In genomic region chr4:123591875-123592274, GRCh38 we compare ENCODE assay signal across 32 cellular contexts.
"Had no signal": no experiment of that assay in that cellular context is flagged by ENCODE, and none has a peak within 500 bp of the region (broad histone marks: within the 10 kb centered on the region; RNA-seq: fewer than 3 reads in every experiment).

No MANE protein-coding gene starts in this region.

- H3K27ac ChIP-seq: body of pancreas, esophagus muscularis mucosa, gastroesophageal sphincter, heart right ventricle, WERI-Rb-1 had no signal

- FAIRE-seq: colon had no signal

- H3K9me3 ChIP-seq: body of pancreas, esophagus muscularis mucosa, gastroesophageal sphincter, heart right ventricle had no signal

- H3K36me3 ChIP-seq: esophagus muscularis mucosa, gastroesophageal sphincter, heart right ventricle, WERI-Rb-1 had no signal

- H3K27me3 Mint-ChIP-seq: activated B cell treated with CpG ODN at 0.5 μM for 24 hours; activated CD8-positive, alpha-beta T cell treated with anti-CD3 and anti-CD28 coated beads for 36 hours; activated naive CD8-positive, alpha-beta T cell; activated T-helper 17 cell treated with anti-CD3 and anti-CD28 coated beads, Interleukin-2, amount 50 U/mL, for 72 hours; effector memory CD8-positive, alpha-beta T cell had no signal

- H3K4me3 Mint-ChIP-seq: activated B cell treated with CpG ODN at 0.5 μM for 24 hours; activated CD8-positive, alpha-beta T cell treated with anti-CD3 and anti-CD28 coated beads for 36 hours; activated naive CD8-positive, alpha-beta T cell; activated T-cell treated with anti-CD3 and anti-CD28 coated beads, Interleukin-2, amount 50 U/mL, for 4 hours; activated T-helper 17 cell treated with anti-CD3 and anti-CD28 coated beads, Interleukin-2, amount 50 U/mL, for 72 hours; effector memory CD8-positive, alpha-beta T cell; T-helper 1 cell treated with Interleukin-12 subunit alpha and Interleukin-12 subunit beta and Interleukin-4 antibody, amounts not matched to agents 30 μg/mL and 1 μg/mL, for 36 hours; T-helper 2 cell treated with Interferon-gamma antibody and Interleukin-4, amounts not matched to agents 5 μg/mL and 100 μg/mL, for 36 hours had no signal

- H3K27me3 ChIP-seq: body of pancreas, esophagus muscularis mucosa, gastroesophageal sphincter, heart right ventricle had no signal

- DNase-seq: activated B cell treated with CpG ODN at 0.5 μM for 24 hours; activated CD4-positive, alpha-beta T cell treated with anti-CD3 and anti-CD28 coated beads for 48 hours; activated CD4-positive, alpha-beta T cell treated with anti-CD3 and anti-CD28 coated beads, Interleukin-2, amount 50 U/mL, for 1 hour; activated CD4-positive, alpha-beta T cell treated with anti-CD3 and anti-CD28 coated beads, Interleukin-2, amount 50 U/mL, for 48 hours; activated CD8-positive, alpha-beta memory T cell treated with anti-CD3 and anti-CD28 coated beads for 24 hours; activated CD8-positive, alpha-beta T cell treated with anti-CD3 and anti-CD28 coated beads for 36 hours; activated effector memory CD4-positive, alpha-beta T cell treated with Interleukin-2 at 50 U/mL for 16 hours; activated gamma-delta T cell treated with Interleukin-2 at 50 U/mL for 16 hours; activated naive CD4-positive, alpha-beta T cell treated with anti-CD3 and anti-CD28 coated beads, Interleukin-2, amount 50 U/mL, for 16 hours; activated naive CD4-positive, alpha-beta T cell treated with Interleukin-2 at 50 U/mL for 16 hours; activated T-cell treated with anti-CD3 and anti-CD28 coated beads, Interleukin-2, amount 50 U/mL, for 4 hours; amniotic stem cell; anterior cingulate cortex; body of pancreas; caudate nucleus; cortex of kidney; dermis blood vessel endothelial cell; effector CD4-positive, alpha-beta T cell; effector memory CD8-positive, alpha-beta T cell; erythroblast; foreskin melanocyte; heart right ventricle; T1000; WERI-Rb-1 had no signal

- H3K9me3 Mint-ChIP-seq: activated B cell treated with CpG ODN at 0.5 μM for 24 hours; activated CD8-positive, alpha-beta T cell treated with anti-CD3 and anti-CD28 coated beads for 36 hours; activated T-cell treated with anti-CD3 and anti-CD28 coated beads, Interleukin-2, amount 50 U/mL, for 4 hours; activated T-helper 17 cell treated with anti-CD3 and anti-CD28 coated beads, Interleukin-2, amount 50 U/mL, for 72 hours; effector memory CD8-positive, alpha-beta T cell; T-helper 2 cell treated with Interferon-gamma antibody and Interleukin-4, amounts not matched to agents 5 μg/mL and 100 μg/mL, for 36 hours had no signal

- H3K27ac Mint-ChIP-seq: activated B cell treated with CpG ODN at 0.5 μM for 24 hours; activated CD8-positive, alpha-beta T cell treated with anti-CD3 and anti-CD28 coated beads for 36 hours; activated naive CD8-positive, alpha-beta T cell; activated T-helper 17 cell treated with anti-CD3 and anti-CD28 coated beads, Interleukin-2, amount 50 U/mL, for 72 hours; effector memory CD8-positive, alpha-beta T cell; T-helper 1 cell treated with Interleukin-12 subunit alpha and Interleukin-12 subunit beta and Interleukin-4 antibody, amounts not matched to agents 30 μg/mL and 1 μg/mL, for 36 hours; T-helper 2 cell treated with Interferon-gamma antibody and Interleukin-4, amounts not matched to agents 5 μg/mL and 100 μg/mL, for 36 hours had no signal

- ATAC-seq: activated CD4-positive, CD25-positive, alpha-beta regulatory T cell treated with anti-CD3 and anti-CD28 coated beads, Interleukin-2, amount 50 U/mL, for 24 hours; activated CD8-positive, alpha-beta T cell treated with anti-CD3 and anti-CD28 coated beads for 36 hours; activated T-cell treated with anti-CD3 and anti-CD28 coated beads, Interleukin-2, amount 50 U/mL, for 4 hours; activated T-helper 17 cell treated with anti-CD3 and anti-CD28 coated beads, Interleukin-2, amount 50 U/mL, for 72 hours; body of pancreas; effector memory CD8-positive, alpha-beta T cell; gastroesophageal sphincter; heart right ventricle had no signal

- H3K4me3 ChIP-seq: body of pancreas, esophagus muscularis mucosa, gastroesophageal sphincter, heart right ventricle had no signal
